ENCODE assay signal across 31 cellular contexts in the genomic region with DNA sequence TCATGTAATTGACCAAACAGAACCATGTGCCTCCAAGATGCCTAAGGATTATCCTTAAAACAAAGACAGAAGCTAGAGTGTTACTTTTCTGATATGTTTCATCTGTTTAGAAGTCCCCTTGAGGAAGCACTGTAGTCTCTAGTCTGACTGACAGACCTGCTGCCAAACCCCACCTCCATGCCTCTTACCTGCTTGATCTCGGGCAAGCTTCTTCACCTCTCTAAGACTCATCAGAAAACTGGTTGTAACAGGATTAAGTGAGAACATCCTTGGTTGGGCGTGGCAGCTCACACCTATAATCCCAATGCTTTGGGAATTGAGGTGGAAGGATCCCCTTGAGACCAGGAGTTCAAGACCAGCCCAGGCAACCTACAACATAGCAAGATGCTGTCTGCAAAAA. TPM values are rescaled to one million over a fixed set of nuclear protein-coding genes. Genes with fewer than 3 reads are reported as not detected.
"Had no signal": no experiment of that assay in that cellular context is flagged by ENCODE, and none has a peak within 500 bp of the region (broad histone marks: within the 10 kb centered on the region; RNA-seq: fewer than 3 reads in every experiment).

No MANE protein-coding gene starts in this region.

- H3K27ac Mint-ChIP-seq: naive thymus-derived CD4-positive, alpha-beta T cell; natural killer cell; nephron; progenitor cell of endocrine pancreas; stimulated activated effector memory CD8-positive, alpha-beta T cell treated with anti-CD3 and anti-CD28 coated beads, Interleukin-12 subunit alpha, Interleukin-12 subunit beta, amount 100 ng/mL, for 72 hours; stimulated activated naive B cell treated with anti-CD40 and anti-IgM and Interleukin-4, amounts not matched to agents 10 μg/mL and 1 μg/mL and 100 μg/mL, for 72 hours; stimulated activated naive CD8-positive, alpha-beta T cell treated with anti-CD3 and anti-CD28 coated beads, Interleukin-15, amount 100 ng/mL, for 72 hours; type B pancreatic cell had no signal

- H3K9me3 Mint-ChIP-seq: natural killer cell; nephron; neural crest cell; stimulated activated effector memory CD8-positive, alpha-beta T cell treated with anti-CD3 and anti-CD28 coated beads, Interleukin-12 subunit alpha, Interleukin-12 subunit beta, amount 100 ng/mL, for 72 hours; stimulated activated naive B cell treated with anti-CD40 and anti-IgM and Interleukin-4, amounts not matched to agents 10 μg/mL and 1 μg/mL and 100 μg/mL, for 72 hours; stimulated activated naive CD8-positive, alpha-beta T cell treated with anti-CD3 and anti-CD28 coated beads, Interleukin-15, amount 100 ng/mL, for 72 hours; type B pancreatic cell had no signal

- H3K4me3 ChIP-seq: pancreas, psoas muscle, right lobe of liver, sigmoid colon, suprapubic skin, testis, tibial artery, transverse colon, upper lobe of right lung, uterus had no signal

- ATAC-seq: naive thymus-derived CD4-positive, alpha-beta T cell; natural killer cell; pancreas; psoas muscle; right cardiac atrium; right lobe of liver; stimulated activated effector memory CD8-positive, alpha-beta T cell treated with anti-CD3 and anti-CD28 coated beads, Interleukin-12 subunit alpha, Interleukin-12 subunit beta, amount 100 ng/mL, for 72 hours; stimulated activated naive B cell treated with anti-CD40 and anti-IgM and Interleukin-4, amounts not matched to agents 10 μg/mL and 1 μg/mL and 100 μg/mL, for 72 hours; stimulated activated naive CD8-positive, alpha-beta T cell treated with anti-CD3 and anti-CD28 coated beads, Interleukin-15, amount 100 ng/mL, for 72 hours; stimulated activated naive CD8-positive, alpha-beta T cell treated with anti-CD3 and anti-CD28 coated beads, Interleukin-15, Interleukin-2, amounts not matched to agents 100 U/mL and 50 U/mL, for 24 hours; upper lobe of right lung had no signal

- H3K36me3 Mint-ChIP-seq: natural killer cell; stimulated activated effector memory CD8-positive, alpha-beta T cell treated with anti-CD3 and anti-CD28 coated beads, Interleukin-12 subunit alpha, Interleukin-12 subunit beta, amount 100 ng/mL, for 72 hours; stimulated activated naive B cell treated with anti-CD40 and anti-IgM and Interleukin-4, amounts not matched to agents 10 μg/mL and 1 μg/mL and 100 μg/mL, for 72 hours; type B pancreatic cell had no signal

- H3K27ac ChIP-seq: neutrophil, pancreas, psoas muscle, right lobe of liver, sigmoid colon, suprapubic skin, testis, tibial artery, transverse colon, upper lobe of right lung, uterus had no signal

- H3K4me1 Mint-ChIP-seq: natural killer cell; neural crest cell; stimulated activated effector memory CD8-positive, alpha-beta T cell treated with anti-CD3 and anti-CD28 coated beads, Interleukin-12 subunit alpha, Interleukin-12 subunit beta, amount 100 ng/mL, for 72 hours had no signal

- H3K27me3 Mint-ChIP-seq: naive thymus-derived CD4-positive, alpha-beta T cell; progenitor cell of endocrine pancreas; stimulated activated naive CD8-positive, alpha-beta T cell treated with anti-CD3 and anti-CD28 coated beads, Interleukin-15, amount 100 ng/mL, for 72 hours; type B pancreatic cell had no signal

- H3K27me3 ChIP-seq: neutrophil, pancreas, right lobe of liver, sigmoid colon, suprapubic skin, testis, tibial artery, transverse colon, upper lobe of right lung, uterus had no signal

- DNase-seq: naive thymus-derived CD4-positive, alpha-beta T cell; natural killer cell; nucleus accumbens; pancreas; psoas muscle; right cardiac atrium; right lobe of liver; sigmoid colon; small intestine; stimulated activated CD4-positive, alpha-beta T cell treated with anti-CD3 and anti-CD28 coated beads, Interleukin-15, amount 100 ng/mL, for 24 hours; stimulated activated CD4-positive, alpha-beta T cell treated with anti-CD3 and anti-CD28 coated beads, Interleukin-2, amount 100 ng/mL, for 24 hours; stimulated activated CD4-positive, alpha-beta T cell treated with anti-CD3 and anti-CD28 coated beads, Interleukin-2, amount 100 ng/mL, for 48 hours; stimulated activated CD4-positive, alpha-beta T cell treated with anti-CD3 and anti-CD28 coated beads, Interleukin-4, amount 100 ng/mL, for 24 hours; stimulated activated naive B cell treated with anti-CD40 and anti-IgM and Interleukin-4, amounts not matched to agents 10 μg/mL and 1 μg/mL and 100 μg/mL, for 72 hours; stimulated activated naive CD8-positive, alpha-beta T cell treated with anti-CD3 and anti-CD28 coated beads, Interleukin-15, amount 100 ng/mL, for 72 hours; stimulated activated naive CD8-positive, alpha-beta T cell treated with anti-CD3 and anti-CD28 coated beads, Interleukin-15, Interleukin-2, amounts not matched to agents 100 U/mL and 50 U/mL, for 24 hours; substantia nigra; testis; tibial artery; transverse colon; upper lobe of right lung; uterus had no signal

- H3K4me3 Mint-ChIP-seq: naive thymus-derived CD4-positive, alpha-beta T cell; natural killer cell; nephron; neural crest cell; stimulated activated effector memory CD8-positive, alpha-beta T cell treated with anti-CD3 and anti-CD28 coated beads, Interleukin-12 subunit alpha, Interleukin-12 subunit beta, amount 100 ng/mL, for 72 hours; stimulated activated naive B cell treated with anti-CD40 and anti-IgM and Interleukin-4, amounts not matched to agents 10 μg/mL and 1 μg/mL and 100 μg/mL, for 72 hours; stimulated activated naive CD8-positive, alpha-beta T cell treated with anti-CD3 and anti-CD28 coated beads, Interleukin-15, amount 100 ng/mL, for 72 hours; type B pancreatic cell had no signal

- H3K4me1 ChIP-seq: pancreas, right lobe of liver, suprapubic skin, testis, transverse colon, upper lobe of right lung, uterus had no signal

RNA-seq across cellular contexts. Expression of a gene that starts 52.1 kb away (rescaled TPM):
- total RNA-seq: naive thymus-derived CD4-positive, alpha-beta T cell; natural killer cell; osteocyte; progenitor cell of endocrine pancreas; right lobe of liver; sigmoid colon; transverse colon; urinary bladder had no signal
- polyA plus RNA-seq: naive thymus-derived CD4-positive, alpha-beta T cell; urinary bladder had no signal
